ENCODE assay signal across 19 cellular contexts in the genomic region with DNA sequence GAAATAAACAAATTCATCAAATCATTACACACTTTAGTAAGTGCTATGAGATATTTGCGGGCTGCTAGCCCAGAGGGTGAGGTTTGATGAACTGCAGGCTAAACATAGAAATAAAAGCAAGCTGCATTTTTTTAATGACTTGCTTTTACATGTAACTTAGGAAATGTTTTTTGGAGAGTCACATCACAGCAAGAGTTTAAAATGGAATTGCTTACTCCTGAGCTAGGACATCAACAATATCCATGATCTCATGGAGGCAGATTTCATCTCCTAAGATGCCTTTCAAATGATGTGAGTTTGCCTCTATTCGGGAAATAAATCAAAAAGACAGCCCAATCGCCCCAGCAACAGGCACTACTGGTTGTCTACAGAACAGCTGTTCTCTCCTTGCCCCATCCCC.
A peak's percentile ranks its signal among the peaks of the same experiment; 100 is the strongest.
DNase-seq lines count a peak whose midpoint lies in the region; ATAC-seq and TF ChIP-seq lines count a peak whose summit lies in the region.
"Had no signal": no experiment of that assay in that cellular context is flagged by ENCODE, and none has a peak within 500 bp of the region (broad histone marks: within the 10 kb centered on the region; RNA-seq: fewer than 3 reads in every experiment).

No MANE protein-coding gene starts in this region.

- H3K9me3 Mint-ChIP-seq in CD4-positive, alpha-beta T cell = peaks cover 3% of the 10 kb centered on the region
- peaks cover 22% of the 10 kb centered on the region for H3K9me3 Mint-ChIP-seq in activated T-helper 2 cell treated with anti-CD3 and anti-CD28 coated beads, Interferon-gamma antibody, Interleukin-2, Interleukin-4, amounts not matched to agents 10 μg/mL and 5 μg/mL and 100 μg/mL, durations not matched to agents 14 hours and 24 hours and 36 hours

- peak overlapping the region; percentile 10 for H3K27ac Mint-ChIP-seq in CD4-positive, alpha-beta T cell
- no peak overlapping the region for H3K27ac Mint-ChIP-seq in activated T-helper 2 cell treated with anti-CD3 and anti-CD28 coated beads, Interferon-gamma antibody, Interleukin-2, Interleukin-4, amounts not matched to agents 10 μg/mL and 5 μg/mL and 100 μg/mL, durations not matched to agents 14 hours and 24 hours and 36 hours
- H3K27ac Mint-ChIP-seq: endodermal cell; stimulated activated naive CD8-positive, alpha-beta T cell treated with anti-CD3 and anti-CD28 coated beads, Interleukin-15, amount 100 ng/mL, for 72 hours had no signal

- TF ChIP-seq CTCF in CD4-positive, alpha-beta T cell (IDR thresholded peaks at IDR 0.05) = no peak
- TF ChIP-seq CTCF in fibroblast of lung (conservative IDR thresholded peaks at IDR 0.05 in 1 of 2, IDR thresholded peaks at IDR 0.05 in 1 of 2; ENCODE audit: low read depth in 1 of 2, low read length in 2 of 2) = no peak

- peaks cover 7% of the 10 kb centered on the region for H3K9me3 ChIP-seq in CD4-positive, alpha-beta T cell (ENCODE audit: control insufficient read depth, low read length)
- H3K9me3 ChIP-seq in MG63 (peaks cover 10% of the 10 kb centered on the region), fibroblast of lung (ENCODE audit: control insufficient read depth, insufficient read depth, low read depth, low read length) (no peaks in the 10 kb centered on the region), skeletal muscle tissue (ENCODE audit: control insufficient read depth in 3 of 3, low read length in 3 of 3) (no peaks in the 10 kb centered on the region), aorta (ENCODE audit: control insufficient read depth, low read length) (no peaks in the 10 kb centered on the region)
- H3K9me3 ChIP-seq: ovary, sigmoid colon had no signal

- H3K9ac ChIP-seq in fibroblast of lung (ENCODE audit: insufficient read depth, low read length) (no peak overlapping the region), skeletal muscle tissue (ENCODE audit: low read depth in 1 of 3, low read length in 3 of 3) (no peak overlapping the region)

- no peaks in the 10 kb centered on the region for H4K20me1 ChIP-seq in fibroblast of lung (ENCODE audit: control insufficient read depth, extremely low read depth, insufficient read depth, low read length)

- no peak for ATAC-seq in CD4-positive, alpha-beta T cell (ENCODE audit: poor library complexity)
- no peak for ATAC-seq in GM18517 (IDR thresholded peaks at IDR 0.05; ENCODE audit: unreplicated experiment)
- no peak for ATAC-seq in aorta (ENCODE audit: low FRiP score)
- ATAC-seq: stimulated activated naive CD8-positive, alpha-beta T cell treated with anti-CD3 and anti-CD28 coated beads, Interleukin-15, amount 100 ng/mL, for 72 hours had no signal

- 9 to 13% methylated on average over 3 of the region's 3 CpGs for WGBS in aorta, 2 donors

- peaks cover 24% of the 10 kb centered on the region for H3K4me1 Mint-ChIP-seq in CD4-positive, alpha-beta T cell (ENCODE audit: low read depth)
- H3K4me1 Mint-ChIP-seq in activated T-helper 2 cell treated with anti-CD3 and anti-CD28 coated beads, Interferon-gamma antibody, Interleukin-2, Interleukin-4, amounts not matched to agents 10 μg/mL and 5 μg/mL and 100 μg/mL, durations not matched to agents 14 hours and 24 hours and 36 hours (ENCODE audit: low read depth) = peaks cover 22% of the 10 kb centered on the region
- H3K4me1 Mint-ChIP-seq: endodermal cell had no signal

- H3K4me3 Mint-ChIP-seq in CD4-positive, alpha-beta T cell = peak overlapping the region; percentile 5
- no peak overlapping the region for H3K4me3 Mint-ChIP-seq in activated T-helper 2 cell treated with anti-CD3 and anti-CD28 coated beads, Interferon-gamma antibody, Interleukin-2, Interleukin-4, amounts not matched to agents 10 μg/mL and 5 μg/mL and 100 μg/mL, durations not matched to agents 14 hours and 24 hours and 36 hours (ENCODE audit: low read depth)
- H3K4me3 Mint-ChIP-seq: endodermal cell; stimulated activated naive CD8-positive, alpha-beta T cell treated with anti-CD3 and anti-CD28 coated beads, Interleukin-15, amount 100 ng/mL, for 72 hours had no signal

- H3K36me3 ChIP-seq in MG63 (peaks cover 5% of the 10 kb centered on the region), fibroblast of lung (ENCODE audit: control insufficient read depth, insufficient read depth, low read length) (no peaks in the 10 kb centered on the region), skeletal muscle tissue (ENCODE audit: control insufficient read depth in 3 of 3, insufficient read depth in 3 of 3, low read length in 3 of 3) (no peaks in the 10 kb centered on the region), aorta (ENCODE audit: control insufficient read depth in 1 of 2, insufficient read depth in 2 of 2, low read length in 1 of 2) (no peaks in the 10 kb centered on the region)
- H3K36me3 ChIP-seq: ovary, sigmoid colon had no signal

- H3K79me2 ChIP-seq in fibroblast of lung (ENCODE audit: control insufficient read depth, insufficient read depth, low read length) = no peaks in the 10 kb centered on the region

- no peak for DNase-seq in CD4-positive, alpha-beta T cell
- DNase-seq in MG63 (peak; percentile 72), fibroblast of lung (ENCODE audit: low read depth in 2 of 2) (peak; percentile 29 to 71), kidney tubule cell (ENCODE audit: low spot score) (no peak), aorta (no peak)
- no peak for DNase-seq in activated T-helper 2 cell treated with anti-CD3 and anti-CD28 coated beads, Interferon-gamma antibody, Interleukin-2, Interleukin-4, amounts not matched to agents 10 μg/mL and 5 μg/mL and 100 μg/mL, durations not matched to agents 14 hours and 24 hours and 36 hours (ENCODE audit: low spot score)
- DNase-seq: activated CD4-positive, alpha-beta T cell treated with anti-CD3 and anti-CD28 coated beads, Interleukin-2, amount 10 ng/mL, durations not matched to agents 7 days and 5 days; activated CD8-positive, alpha-beta memory T cell treated with anti-CD3 and anti-CD28 coated beads, Interleukin-2, amount 50 U/mL, for 48 hours; activated gamma-delta T cell treated with Interleukin-2 at 50 U/mL for 16 hours; endodermal cell; foreskin melanocyte; NCI-H1694; NCI-H446 treated with DMSO at 0.1 percent for 48 hours; ovary; sigmoid colon; stimulated activated CD4-positive, alpha-beta T cell treated with anti-CD3 and anti-CD28 coated beads, Interleukin-2, amount 100 ng/mL, for 24 hours; stimulated activated naive CD8-positive, alpha-beta T cell treated with anti-CD3 and anti-CD28 coated beads, Interleukin-15, amount 100 ng/mL, for 72 hours had no signal

- H3K36me3 Mint-ChIP-seq in CD4-positive, alpha-beta T cell (ENCODE audit: low read depth) = peaks cover 14% of the 10 kb centered on the region
- peaks cover 20% of the 10 kb centered on the region for H3K36me3 Mint-ChIP-seq in activated T-helper 2 cell treated with anti-CD3 and anti-CD28 coated beads, Interferon-gamma antibody, Interleukin-2, Interleukin-4, amounts not matched to agents 10 μg/mL and 5 μg/mL and 100 μg/mL, durations not matched to agents 14 hours and 24 hours and 36 hours (ENCODE audit: low read depth)

- H3K4me2 ChIP-seq in fibroblast of lung (ENCODE audit: extremely low read depth, insufficient read depth, low read length) = no peak overlapping the region

- H2AFZ ChIP-seq in fibroblast of lung (ENCODE audit: low read length) = no peak overlapping the region

- no peak overlapping the region for H3K4me3 ChIP-seq in MG63
- H3K4me3 ChIP-seq in fibroblast of lung (replicated peaks in 1 of 4; ENCODE audit: control extremely low read depth in 1 of 4, insufficient read depth in 1 of 4, low read depth in 3 of 4, low read length in 4 of 4) = no peak overlapping the region
- no peak overlapping the region for H3K4me3 ChIP-seq in skeletal muscle tissue (ENCODE audit: low read length in 3 of 3)
- H3K4me3 ChIP-seq in aorta (ENCODE audit: low read length in 2 of 2) = no peak overlapping the region
- H3K4me3 ChIP-seq: ovary, sigmoid colon had no signal

- H3K27ac ChIP-seq in CD4-positive, alpha-beta T cell (ENCODE audit: low read depth, low read length) = no peak overlapping the region
- no peak overlapping the region for H3K27ac ChIP-seq in fibroblast of lung (ENCODE audit: insufficient read depth, low read length)
- peak overlapping the region; percentile 11 for H3K27ac ChIP-seq in skeletal muscle tissue (ENCODE audit: low read depth, low read length)
- H3K27ac ChIP-seq in aorta (ENCODE audit: low read depth in 1 of 2, low read length in 2 of 2) = no peak overlapping the region
- H3K27ac ChIP-seq: ovary had no signal

- no peaks in the 10 kb centered on the region for H3K27me3 Mint-ChIP-seq in CD4-positive, alpha-beta T cell
- peaks cover 11% of the 10 kb centered on the region for H3K27me3 Mint-ChIP-seq in activated T-helper 2 cell treated with anti-CD3 and anti-CD28 coated beads, Interferon-gamma antibody, Interleukin-2, Interleukin-4, amounts not matched to agents 10 μg/mL and 5 μg/mL and 100 μg/mL, durations not matched to agents 14 hours and 24 hours and 36 hours (ENCODE audit: low read depth)
- H3K27me3 Mint-ChIP-seq: stimulated activated naive CD8-positive, alpha-beta T cell treated with anti-CD3 and anti-CD28 coated beads, Interleukin-15, amount 100 ng/mL, for 72 hours had no signal

- intact Hi-C loops in CD4-positive, alpha-beta T cell (cut with DNase I, micrococcal nuclease) = no loop called here
- intact Hi-C loops in activated T-helper 2 cell treated with anti-CD3 and anti-CD28 coated beads, Interferon-gamma antibody, Interleukin-2, Interleukin-4, amounts not matched to agents 10 μg/mL and 5 μg/mL and 100 μg/mL, durations not matched to agents 14 hours and 24 hours and 36 hours (cut with micrococcal nuclease) = no loop called here
- intact Hi-C loops in aorta (cut with DNase I) = no loop called here

- no peaks in the 10 kb centered on the region for H3K27me3 ChIP-seq in CD4-positive, alpha-beta T cell (ENCODE audit: control insufficient read depth, insufficient read depth, low read length)
- no peaks in the 10 kb centered on the region for H3K27me3 ChIP-seq in MG63
- H3K27me3 ChIP-seq in fibroblast of lung (ENCODE audit: control insufficient read depth, insufficient read depth, low read length) = no peaks in the 10 kb centered on the region
- H3K27me3 ChIP-seq in skeletal muscle tissue (ENCODE audit: control insufficient read depth in 3 of 3, insufficient read depth in 3 of 3, low read length in 3 of 3) = no peaks in the 10 kb centered on the region
- H3K27me3 ChIP-seq in aorta (ENCODE audit: control insufficient read depth in 1 of 2, insufficient read depth in 2 of 2, low read length in 1 of 2) = no peaks in the 10 kb centered on the region
- H3K27me3 ChIP-seq: ovary, sigmoid colon had no signal

- POLR2A ChIA-PET in CD4-positive, alpha-beta T cell (lab: Charles Lee) = interaction anchor here (1.2 to 3.3 kb wide), 6 partner anchors 11 to 25 kb away, joined by 3 to 15 read pairs (median 5); no protein-coding TSS in a partner anchor

- H3K4me1 ChIP-seq in fibroblast of lung (ENCODE audit: control insufficient read depth, extremely low read depth, insufficient read depth, low read length) = peaks cover 12% of the 10 kb centered on the region
- peaks cover 0 to 8% (median 5%) of the 10 kb centered on the region in 3 donors for H3K4me1 ChIP-seq in skeletal muscle tissue (ENCODE audit: control insufficient read depth in 3 of 3, insufficient read depth in 3 of 3, low read length in 3 of 3)
- H3K4me1 ChIP-seq in aorta (ENCODE audit: control insufficient read depth in 1 of 2, insufficient read depth in 2 of 2, low read length in 2 of 2) = no peaks in the 10 kb centered on the region

- CTCF ChIA-PET in CD4-positive, alpha-beta T cell (lab: Charles Lee) = interaction anchor here (1.8 to 2.0 kb wide), 2 partner anchors 10 to 18 kb away, joined by 5 to 8 read pairs; no protein-coding TSS in a partner anchor

Comparison
In these comparisons a context has a peak if more than half of its experiments do, and no peak if none do; other contexts are left out.
1. DNase-seq: peak in MG63 (single experiment) and fibroblast of lung (2 of 2); none in CD4-positive, alpha-beta T cell (0 of 10), kidney tubule cell (single experiment), activated T-helper 2 cell treated with anti-CD3 and anti-CD28 coated beads, Interferon-gamma antibody, Interleukin-2, Interleukin-4, amounts not matched to agents 10 μg/mL and 5 μg/mL and 100 μg/mL, durations not matched to agents 14 hours and 24 hours and 36 hours (single experiment) and aorta (0 of 2).